ENCODE assay signal across 10 cellular contexts in genomic region chr1:184945034-184945433, GRCh38. TPM values are rescaled to one million over a fixed set of nuclear protein-coding genes. Genes with fewer than 3 reads are reported as not detected.
DNase-seq lines count a peak whose midpoint lies in the region; ATAC-seq and TF ChIP-seq lines count a peak whose summit lies in the region.
"Had no signal": no experiment of that assay in that cellular context is flagged by ENCODE, and none has a peak within 500 bp of the region (broad histone marks: within the 10 kb centered on the region; RNA-seq: fewer than 3 reads in every experiment).

No MANE protein-coding gene starts in this region.

- H3K36me3 ChIP-seq in mesenchymal stem cell (ENCODE audit: control insufficient read depth in 1 of 2, insufficient read depth in 2 of 2, low read depth in 1 of 2, low read length in 2 of 2) (peaks cover 0 to 19% of the 10 kb centered on the region in 2 experiments), WERI-Rb-1 (no peaks in the 10 kb centered on the region)

- H2BK12ac ChIP-seq in mesenchymal stem cell (ENCODE audit: low read length in 2 of 2): no peak overlapping the region

- ATAC-seq in GM18511 (IDR thresholded peaks at IDR 0.05; ENCODE audit: unreplicated experiment): peak; percentile 68
- ATAC-seq in HG02759 (IDR thresholded peaks at IDR 0.05; ENCODE audit: unreplicated experiment): peak; percentile 29
- no peak for ATAC-seq in HG02970 (IDR thresholded peaks at IDR 0.05; ENCODE audit: low FRiP score, unreplicated experiment)

- no peak for TF ChIP-seq CTCF in WERI-Rb-1 (IDR thresholded peaks at IDR 0.05; ENCODE audit: low read depth, low read length)
- TF ChIP-seq CTCF in mesothelial cell of epicardium (IDR thresholded peaks at IDR 0.05; ENCODE audit: unreplicated experiment): no peak

- H3K79me1 ChIP-seq in mesenchymal stem cell (replicated peaks; ENCODE audit: low read length, poor library complexity, severe bottlenecking): no peaks in the 10 kb centered on the region

- H3K27me3 Mint-ChIP-seq in mesothelial cell of epicardium (ENCODE audit: low read depth): no peaks in the 10 kb centered on the region

- H3K9me3 ChIP-seq in mesenchymal stem cell (ENCODE audit: control insufficient read depth, low read length) (no peaks in the 10 kb centered on the region), WERI-Rb-1 (ENCODE audit: severe bottlenecking) (no peaks in the 10 kb centered on the region)

- no peak overlapping the region for H3K23ac ChIP-seq in mesenchymal stem cell (ENCODE audit: low read length in 2 of 2)

- H3K27me3 ChIP-seq in mesenchymal stem cell (ENCODE audit: control insufficient read depth in 1 of 2, insufficient read depth in 1 of 2, low read length in 2 of 2) (no peaks in the 10 kb centered on the region), WERI-Rb-1 (ENCODE audit: insufficient read depth, low read depth, severe bottlenecking) (no peaks in the 10 kb centered on the region)

- no peak overlapping the region for H3K27ac Mint-ChIP-seq in mesothelial cell of epicardium
- H3K27ac Mint-ChIP-seq: activated naive CD4-positive, alpha-beta T cell treated with anti-CD3 and anti-CD28 coated beads, Interleukin-2, amount 50 U/mL, for 72 hours had no signal

- H2BK120ac ChIP-seq in mesenchymal stem cell (ENCODE audit: low read depth, low read length): no peak overlapping the region

- peaks cover 8% of the 10 kb centered on the region for H3K9me3 Mint-ChIP-seq in mesothelial cell of epicardium

- no peak overlapping the region for H2BK5ac ChIP-seq in mesenchymal stem cell (ENCODE audit: low read depth, low read length, poor library complexity, severe bottlenecking)

- WGBS in mesenchymal stem cell: 98% methylated on average over 2 of the region's 2 CpGs

- no peak overlapping the region for H3K4me3 Mint-ChIP-seq in mesothelial cell of epicardium

- H3K18ac ChIP-seq in mesenchymal stem cell (ENCODE audit: low read depth in 1 of 2, low read length in 2 of 2): no peak overlapping the region

- no peak overlapping the region for H3K4me3 ChIP-seq in mesenchymal stem cell (ENCODE audit: insufficient read depth in 1 of 2, low read depth in 1 of 2, low read length in 2 of 2)
- no peak overlapping the region for H3K4me3 ChIP-seq in WERI-Rb-1 (ENCODE audit: low read depth, low read length)

- H3K4me1 Mint-ChIP-seq in mesothelial cell of epicardium: peaks cover 3% of the 10 kb centered on the region

- no peak overlapping the region for H3K4ac ChIP-seq in mesenchymal stem cell (ENCODE audit: low read depth in 1 of 2, low read length in 2 of 2)

- H2BK15ac ChIP-seq in mesenchymal stem cell (ENCODE audit: low read depth, poor library complexity, severe bottlenecking): no peak overlapping the region

- no peak overlapping the region for H4K91ac ChIP-seq in mesenchymal stem cell (ENCODE audit: low read length)

- H3K9ac ChIP-seq in mesenchymal stem cell (ENCODE audit: low read length): peak overlapping the region; percentile 65

- no peaks in the 10 kb centered on the region for H3K36me3 Mint-ChIP-seq in mesothelial cell of epicardium

- no peak overlapping the region for H3K27ac ChIP-seq in mesenchymal stem cell (ENCODE audit: low read length, poor library complexity, severe bottlenecking)
- no peak overlapping the region for H3K27ac ChIP-seq in WERI-Rb-1

- H2AFZ ChIP-seq in mesenchymal stem cell (ENCODE audit: low read depth, low read length): no peak overlapping the region

- no peak overlapping the region for H3K14ac ChIP-seq in mesenchymal stem cell (ENCODE audit: low read length in 2 of 2)

- H4K8ac ChIP-seq in mesenchymal stem cell (ENCODE audit: low read length): no peak overlapping the region

- peaks cover 3% of the 10 kb centered on the region for H3K4me1 ChIP-seq in mesenchymal stem cell (ENCODE audit: control insufficient read depth, insufficient read depth, low read depth, low read length)

- no peak overlapping the region for H3K4me2 ChIP-seq in mesenchymal stem cell (ENCODE audit: low read length, poor library complexity, severe bottlenecking)

- DNase-seq in RPMI8226: peak; percentile 26
- DNase-seq in mesenchymal stem cell: no peak
- DNase-seq in SK-N-DZ (ENCODE audit: low spot score): no peak
- DNase-seq in WERI-Rb-1: no peak
- DNase-seq in mesothelial cell of epicardium (ENCODE audit: low spot score in 2 of 2, unreplicated experiment in 2 of 2): no peak
- DNase-seq: kidney glomerular epithelial cell had no signal

- H2AK5ac ChIP-seq in mesenchymal stem cell (ENCODE audit: low read length, severe bottlenecking): no peak overlapping the region

RNA-seq across cellular contexts. Expression of gene NIBAN1, which starts 29.3 kb away (rescaled TPM):
- polyA plus RNA-seq in mesenchymal stem cell (2013, experiment 1 of 2): 37.6 TPM
- polyA plus RNA-seq in mesenchymal stem cell (2013, experiment 2 of 2): 36.2 TPM
- polyA plus RNA-seq in SK-N-DZ (2014; cell fraction: cytosol; rRNA removed): not detected in 2 replicates
- 0.05 TPM in 1 of 2 replicates, not detected in the other for polyA plus RNA-seq in SK-N-DZ (2014; cell fraction: nucleus; rRNA removed)
- 0.38 to 0.47 TPM (median 0.45 TPM) in 3 replicates for total RNA-seq in mesothelial cell of epicardium
